In the genomic region with DNA sequence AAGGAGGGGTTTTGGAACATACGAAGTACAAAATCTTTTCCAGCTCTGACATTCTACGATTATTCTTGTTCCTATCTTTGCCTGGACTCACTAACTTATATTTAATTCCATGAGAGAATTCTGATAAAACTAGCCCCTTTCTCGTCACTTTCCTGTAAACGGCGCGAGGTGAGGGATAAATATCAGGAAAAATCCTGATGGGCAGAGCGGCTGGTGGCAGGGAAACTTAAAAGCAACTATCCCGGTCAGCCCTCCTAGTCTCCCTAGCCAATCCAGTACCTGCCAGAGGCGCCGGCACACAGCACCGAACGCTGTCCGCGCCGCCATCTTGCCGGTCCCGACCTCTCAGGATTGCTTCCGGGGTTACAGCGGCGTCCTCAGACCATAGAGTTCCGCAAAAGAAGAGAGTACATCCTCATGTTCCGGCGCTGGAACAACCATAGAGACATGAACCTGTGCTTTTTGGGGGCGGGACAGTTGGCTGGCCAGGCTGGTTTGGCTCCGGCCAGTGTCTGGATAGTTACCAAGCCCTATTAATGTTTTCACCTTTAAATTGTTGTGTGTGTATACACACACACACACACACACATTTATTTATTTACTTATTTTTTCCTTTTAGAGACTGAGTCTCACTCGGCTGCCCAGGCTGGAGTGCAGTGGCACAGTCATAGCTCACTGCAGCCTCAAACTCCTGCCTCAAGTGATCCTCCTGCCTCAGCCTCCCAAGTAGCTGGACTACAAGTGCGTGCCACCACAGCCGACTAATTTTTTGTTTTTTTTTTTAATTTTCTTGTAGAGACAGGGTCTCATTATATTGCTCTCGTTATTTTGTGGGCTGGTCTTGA, we compare ENCODE assay signal across 8 cellular contexts. TPM values are rescaled to one million over a fixed set of nuclear protein-coding genes. Genes with fewer than 3 reads are reported as not detected.
DNase-seq lines count a peak whose midpoint lies in the region; ATAC-seq, FAIRE-seq and TF ChIP-seq lines count a peak whose summit lies in the region.

Gene MRPS10, minus strand, starts transcription at position 339 of the 845 bp plus-strand sequence. Its CDS starts 12 bp downstream, at position 327.

- ATAC-seq in HG03432 (IDR thresholded peaks at IDR 0.05; ENCODE audit: unreplicated experiment): peak; percentile 93

- H3K36me3 ChIP-seq in kidney (ENCODE audit: control insufficient read depth in 1 of 2, insufficient read depth in 2 of 2, low read length in 2 of 2): peaks cover 2 to 11% of the 10 kb centered on the region in 2 donors

- peak; percentile 96 for DNase-seq in AG20443 (ENCODE audit: low spot score)
- peak; percentile 97 for DNase-seq in NCI-H510A (lab: John Stamatoyannopoulos, UW)
- peak; percentile 84 for DNase-seq in activated CD4-positive, alpha-beta T cell treated with anti-CD3 and anti-CD28 coated beads for 1 hour
- peak; percentile 94 for DNase-seq in cerebellum (ENCODE audit: low spot score)
- DNase-seq in kidney: peak; percentile 96
- DNase-seq in stimulated activated CD4-positive, alpha-beta T cell treated with anti-CD3 and anti-CD28 coated beads, Interleukin-15, amount 100 ng/mL, for 24 hours: peak; percentile 93

- H3K9ac ChIP-seq in kidney (ENCODE audit: low read length in 2 of 2): peak within 1 kb of the TSS; percentile 82 to 95

- TF ChIP-seq CTCF in kidney (IDR thresholded peaks at IDR 0.05; ENCODE audit: borderline replicate concordance, extremely low read depth, insufficient read depth): no peak

- FAIRE-seq in kidney (lab: Jason Lieb, UNC): peak; percentile 72

- peaks cover 3 to 6% of the 10 kb centered on the region in 2 donors for H3K4me1 ChIP-seq in kidney (ENCODE audit: control insufficient read depth in 1 of 2, insufficient read depth in 1 of 2, low read depth in 1 of 2, low read length in 2 of 2)

- H3K9me3 ChIP-seq in kidney (ENCODE audit: control insufficient read depth in 1 of 2, low read length in 2 of 2): no peaks in the 10 kb centered on the region

- intact Hi-C loops in kidney (cut with DNase I): no loop called here

- TF ChIP-seq POLR2A in GM19099 (IDR thresholded peaks at IDR 0.05; ENCODE audit: extremely low read depth, insufficient read length, low read depth): peak; percentile 93

- no peak within 1 kb of the TSS for H3K27ac ChIP-seq in kidney (ENCODE audit: low read depth in 2 of 2, low read length in 2 of 2)

- peak within 1 kb of the TSS; percentile 95 to 99 for H3K4me3 ChIP-seq in kidney (ENCODE audit: low read length in 2 of 2)

RNA-seq across cellular contexts. Expression of gene MRPS10, which starts in this region (rescaled TPM):
- total RNA-seq in cerebellum: 29.3 TPM
- 28.0 TPM for total RNA-seq in kidney
- polyA plus RNA-seq in kidney (ENCODE audit: insufficient read depth, low read depth, low replicate concordance): 39.6 TPM
